13 cellular contexts compared by ENCODE assay signal in genomic region chr15:64682255-64682654, GRCh38.
"Had no signal": no experiment of that assay in that cellular context is flagged by ENCODE, and none has a peak within 500 bp of the region (broad histone marks: within the 10 kb centered on the region; RNA-seq: fewer than 3 reads in every experiment).

No MANE protein-coding gene starts in this region.

- H3K27me3 ChIP-seq: gastrocnemius medialis, hepatocyte, right lobe of liver, suprapubic skin had no signal

- DNase-seq: effector CD8-positive, alpha-beta T cell; gastrocnemius medialis; occipital lobe; right lobe of liver; SHP77 treated with DMSO at 0.1 percent for 48 hours; stimulated activated CD4-positive, alpha-beta T cell treated with anti-CD3 and anti-CD28 coated beads, Interleukin-2, amount 100 ng/mL, for 24 hours; stimulated activated naive CD4-positive, alpha-beta T cell treated with Interleukin-2 at 50 U/mL for 16 hours had no signal

- H3K9me3 ChIP-seq: gastrocnemius medialis, prostate gland, right lobe of liver, suprapubic skin had no signal

- H3K27ac ChIP-seq: coronary artery, epithelial cell of prostate, gastrocnemius medialis, hepatocyte, prostate gland, right lobe of liver, suprapubic skin had no signal

- H3K27ac Mint-ChIP-seq: activated T-helper 2 cell treated with anti-CD3 and anti-CD28 coated beads, Interferon-gamma antibody, Interleukin-2, Interleukin-4, amounts not matched to agents 10 μg/mL and 5 μg/mL and 100 μg/mL, durations not matched to agents 14 hours and 24 hours and 36 hours had no signal

- H3K4me3 ChIP-seq: coronary artery, gastrocnemius medialis, hepatocyte, prostate gland, right lobe of liver, suprapubic skin had no signal

- H3K9me3 Mint-ChIP-seq: activated T-helper 2 cell treated with anti-CD3 and anti-CD28 coated beads, Interferon-gamma antibody, Interleukin-2, Interleukin-4, amounts not matched to agents 10 μg/mL and 5 μg/mL and 100 μg/mL, durations not matched to agents 14 hours and 24 hours and 36 hours had no signal

- H3K4me1 ChIP-seq: prostate gland, right lobe of liver had no signal
